ENCODE assay signal across 10 cellular contexts in genomic region chr17:50765454-50766221, GRCh38. TPM values are rescaled to one million over a fixed set of nuclear protein-coding genes. Genes with fewer than 3 reads are reported as not detected.
A peak's percentile ranks its signal among the peaks of the same experiment; 100 is the strongest.
DNase-seq lines count a peak whose midpoint lies in the region; ATAC-seq and TF ChIP-seq lines count a peak whose summit lies in the region.
"Had no signal": no experiment of that assay in that cellular context is flagged by ENCODE, and none has a peak within 500 bp of the region (broad histone marks: within the 10 kb centered on the region; RNA-seq: fewer than 3 reads in every experiment).

No MANE protein-coding gene starts in this region.

- no peaks in the 10 kb centered on the region for H3K27me3 Mint-ChIP-seq in naive B cell
- H3K27me3 Mint-ChIP-seq in activated naive CD4-positive, alpha-beta T cell treated with anti-CD3 and anti-CD28 coated beads, Interleukin-2, amount 10 ng/mL, durations not matched to agents 7 days and 5 days = peaks cover 58% of the 10 kb centered on the region
- peaks cover 0 to 7% (median 0%) of the 10 kb centered on the region in 5 donors for H3K27me3 Mint-ChIP-seq in naive thymus-derived CD8-positive, alpha-beta T cell

- no peak overlapping the region for H3K4me3 ChIP-seq in WERI-Rb-1 (ENCODE audit: low read depth, low read length)

- no peaks in the 10 kb centered on the region for H3K9me3 ChIP-seq in WERI-Rb-1 (ENCODE audit: severe bottlenecking)

- H3K36me3 Mint-ChIP-seq in naive B cell = no peaks in the 10 kb centered on the region
- H3K36me3 Mint-ChIP-seq in activated naive CD4-positive, alpha-beta T cell treated with anti-CD3 and anti-CD28 coated beads, Interleukin-2, amount 10 ng/mL, durations not matched to agents 7 days and 5 days = no peaks in the 10 kb centered on the region
- no peaks in the 10 kb centered on the region for H3K36me3 Mint-ChIP-seq in naive thymus-derived CD8-positive, alpha-beta T cell
- H3K36me3 Mint-ChIP-seq: mesothelial cell of epicardium had no signal

- H3K4me1 Mint-ChIP-seq in naive B cell = peaks cover 27 to 42% (median 39%) of the 10 kb centered on the region in 3 donors
- peaks cover 8% of the 10 kb centered on the region for H3K4me1 Mint-ChIP-seq in activated naive CD4-positive, alpha-beta T cell treated with anti-CD3 and anti-CD28 coated beads, Interleukin-2, amount 10 ng/mL, durations not matched to agents 7 days and 5 days
- peaks cover 12 to 40% (median 23%) of the 10 kb centered on the region in 4 donors for H3K4me1 Mint-ChIP-seq in naive thymus-derived CD8-positive, alpha-beta T cell

- no peaks in the 10 kb centered on the region for H3K27me3 ChIP-seq in WERI-Rb-1 (ENCODE audit: insufficient read depth, low read depth, severe bottlenecking)

- CTCF ChIA-PET in activated naive CD4-positive, alpha-beta T cell treated with anti-CD3 and anti-CD28 coated beads, Interleukin-2, amount 10 ng/mL, durations not matched to agents 7 days and 5 days (lab: Charles Lee) = interaction anchor here (2.1 kb wide), 1 partner anchor 17 kb away, joined by 5 read pairs; no protein-coding TSS in a partner anchor

- H3K27ac Mint-ChIP-seq in naive B cell = peak overlapping the region in 4 of 6 donors; percentile 37 to 81 (median 59)
- H3K27ac Mint-ChIP-seq in activated naive CD4-positive, alpha-beta T cell treated with anti-CD3 and anti-CD28 coated beads, Interleukin-2, amount 10 ng/mL, durations not matched to agents 7 days and 5 days = no peak overlapping the region
- H3K27ac Mint-ChIP-seq in naive thymus-derived CD8-positive, alpha-beta T cell = peak overlapping the region in 1 of 10 donors; percentile 77

- peak overlapping the region; percentile 54 for H3K27ac ChIP-seq in WERI-Rb-1

- DNase-seq in GM13976 (ENCODE audit: low spot score) (peak; percentile 52), WERI-Rb-1 (no peak), naive B cell (peak; percentile 32), amygdala (lab: John Stamatoyannopoulos, UW) (no peak)
- no peak for DNase-seq in activated naive CD4-positive, alpha-beta T cell treated with anti-CD3 and anti-CD28 coated beads, Interleukin-2, amount 10 ng/mL, durations not matched to agents 7 days and 5 days
- no peak for DNase-seq in naive thymus-derived CD8-positive, alpha-beta T cell
- DNase-seq: NCI-H2171 treated with DMSO at 0.1 percent for 48 hours had no signal

- no peaks in the 10 kb centered on the region for H3K36me3 ChIP-seq in WERI-Rb-1

- in situ Hi-C loops in GM13976 (cut with MboI; ENCODE audit: low sequenced_read_pairs, unreplicated experiment) = no loop called here

- no peak for TF ChIP-seq CTCF in GM13976 (IDR thresholded peaks at IDR 0.05; ENCODE audit: borderline replicate concordance, control extremely low read depth, extremely low read depth, insufficient read depth, missing control alignments)
- TF ChIP-seq CTCF in WERI-Rb-1 (IDR thresholded peaks at IDR 0.05; ENCODE audit: low read depth, low read length) = no peak

- no peaks in the 10 kb centered on the region for H3K9me3 Mint-ChIP-seq in naive B cell
- no peaks in the 10 kb centered on the region for H3K9me3 Mint-ChIP-seq in activated naive CD4-positive, alpha-beta T cell treated with anti-CD3 and anti-CD28 coated beads, Interleukin-2, amount 10 ng/mL, durations not matched to agents 7 days and 5 days
- no peaks in the 10 kb centered on the region for H3K9me3 Mint-ChIP-seq in naive thymus-derived CD8-positive, alpha-beta T cell
- H3K9me3 Mint-ChIP-seq: mesothelial cell of epicardium had no signal

- POLR2A ChIA-PET in naive thymus-derived CD8-positive, alpha-beta T cell (lab: Charles Lee) = no interaction called here

- ATAC-seq in HG02884 (IDR thresholded peaks at IDR 0.05; ENCODE audit: unreplicated experiment) = peak; percentile 70
- ATAC-seq in naive B cell (ENCODE audit: low read depth in 2 of 2) = peak; percentile 68 to 70
- ATAC-seq in HG03457 (IDR thresholded peaks at IDR 0.05; ENCODE audit: unreplicated experiment) = no peak
- no peak for ATAC-seq in naive thymus-derived CD8-positive, alpha-beta T cell

- H3K4me3 Mint-ChIP-seq in naive B cell = peak overlapping the region in 7 of 8 donors; percentile 39 to 79 (median 52)
- no peak overlapping the region for H3K4me3 Mint-ChIP-seq in activated naive CD4-positive, alpha-beta T cell treated with anti-CD3 and anti-CD28 coated beads, Interleukin-2, amount 10 ng/mL, durations not matched to agents 7 days and 5 days
- H3K4me3 Mint-ChIP-seq in naive thymus-derived CD8-positive, alpha-beta T cell = no peak overlapping the region
- H3K4me3 Mint-ChIP-seq: mesothelial cell of epicardium had no signal

RNA-seq across cellular contexts. Expression of gene ANKRD40CL, which starts 1.7 kb away (rescaled TPM):
- not detected for polyA plus RNA-seq in naive B cell (ENCODE audit: low read depth in 6 of 6)
- total RNA-seq in naive thymus-derived CD8-positive, alpha-beta T cell = not detected
- not detected for polyA plus RNA-seq in naive thymus-derived CD8-positive, alpha-beta T cell
- total RNA-seq: mesothelial cell of epicardium had no signal

RNA-seq across cellular contexts. Expression of gene LUC7L3, which starts 46.2 kb away (rescaled TPM):
- polyA plus RNA-seq in naive B cell (ENCODE audit: low read depth in 6 of 6) = 100 to 1,000 TPM in 1 of 6 donors, 10 to 100 TPM in 5; 35.9 to 106 (median 54.9) TPM
- total RNA-seq in naive thymus-derived CD8-positive, alpha-beta T cell = 100 to 1,000 TPM; 311 to 345 TPM
- polyA plus RNA-seq in naive thymus-derived CD8-positive, alpha-beta T cell = 10 to 100 TPM; 41.6 to 58.4 (median 46.0) TPM

RNA-seq across cellular contexts. Expression of gene ANKRD40, which starts 57.9 kb away (rescaled TPM):
- 1 to 10 TPM; 3.3 to 6.4 (median 4.6) TPM for polyA plus RNA-seq in naive B cell (ENCODE audit: low read depth in 6 of 6)
- 10 to 100 TPM; 35.5 to 39.5 TPM for total RNA-seq in naive thymus-derived CD8-positive, alpha-beta T cell
- 1 to 10 TPM; 2.8 to 5.2 (median 4.3) TPM for polyA plus RNA-seq in naive thymus-derived CD8-positive, alpha-beta T cell

Comparison
In these comparisons a context has a peak if more than half of its experiments do, and no peak if none do; other contexts are left out.
1. DNase-seq: peak in GM13976 (single experiment) and naive B cell (single experiment); none in WERI-Rb-1 (single experiment), activated naive CD4-positive, alpha-beta T cell treated with anti-CD3 and anti-CD28 coated beads, Interleukin-2, amount 10 ng/mL, durations not matched to agents 7 days and 5 days (single experiment), amygdala (0 of 56) and naive thymus-derived CD8-positive, alpha-beta T cell (0 of 10).
2. ATAC-seq: peak in HG02884 (single experiment) and naive B cell (2 of 2); none in HG03457 (single experiment) and naive thymus-derived CD8-positive, alpha-beta T cell (0 of 2).
3. H3K4me3 Mint-ChIP-seq: peak in naive B cell (7 of 8); none in activated naive CD4-positive, alpha-beta T cell treated with anti-CD3 and anti-CD28 coated beads, Interleukin-2, amount 10 ng/mL, durations not matched to agents 7 days and 5 days (single experiment) and naive thymus-derived CD8-positive, alpha-beta T cell (0 of 10).